In genomic region chr4:1771555-1772305, GRCh38 we compare ENCODE assay signal across 19 cellular contexts. TPM values are rescaled to one million over a fixed set of nuclear protein-coding genes. Genes with fewer than 3 reads are reported as not detected.
A peak's percentile ranks its signal among the peaks of the same experiment; 100 is the strongest.
DNase-seq lines count a peak whose midpoint lies in the region; ATAC-seq and TF ChIP-seq lines count a peak whose summit lies in the region.
"Had no signal": no experiment of that assay in that cellular context is flagged by ENCODE, and none has a peak within 500 bp of the region (broad histone marks: within the 10 kb centered on the region; RNA-seq: fewer than 3 reads in every experiment).

No MANE protein-coding gene starts in this region.

- no peaks in the 10 kb centered on the region for H4K20me1 ChIP-seq in hepatocyte (ENCODE audit: insufficient read depth, poor library complexity, severe bottlenecking)

- 81% methylated on average over 13 of the region's 28 CpGs for WGBS in hepatocyte (ENCODE audit: low lambda C conversion rate, missing lambda C conversion rate)

- peaks cover 6% of the 10 kb centered on the region for H3K4me1 Mint-ChIP-seq in CD8-positive, alpha-beta T cell (ENCODE audit: low read depth)

- H3K79me2 ChIP-seq in hepatocyte, result no peaks in the 10 kb centered on the region

- no peak overlapping the region for H3K27ac ChIP-seq in CD8-positive, alpha-beta T cell (ENCODE audit: low read depth, low read length)
- H3K27ac ChIP-seq in RWPE1 (peak overlapping the region; percentile 91), hepatocyte (peak overlapping the region; percentile 40)
- H3K27ac ChIP-seq: coronary artery, transverse colon had no signal

- H3K4me3 ChIP-seq in CD8-positive, alpha-beta T cell (ENCODE audit: low read depth, low read length), result no peak overlapping the region
- H3K4me3 ChIP-seq in hepatocyte, result no peak overlapping the region
- H3K4me3 ChIP-seq: coronary artery, transverse colon had no signal

- no peaks in the 10 kb centered on the region for H3K36me3 Mint-ChIP-seq in CD8-positive, alpha-beta T cell
- H3K36me3 Mint-ChIP-seq: activated naive CD4-positive, alpha-beta T cell treated with anti-CD3 and anti-CD28 coated beads, Interleukin-2, amount 10 ng/mL, durations not matched to agents 7 days and 5 days; CD8-positive, alpha-beta memory T cell had no signal

- no peaks in the 10 kb centered on the region for H3K9me3 ChIP-seq in CD8-positive, alpha-beta T cell (ENCODE audit: low read length)
- H3K9me3 ChIP-seq in hepatocyte (ENCODE audit: low read depth), result no peaks in the 10 kb centered on the region
- H3K9me3 ChIP-seq: transverse colon had no signal

- no peaks in the 10 kb centered on the region for H3K9me2 ChIP-seq in hepatocyte (replicated peaks; ENCODE audit: insufficient read depth)

- intact Hi-C loops in CD8-positive, alpha-beta T cell (cut with DNase I, micrococcal nuclease), result no loop called here

- CTCF ChIA-PET in CD8-positive, alpha-beta T cell (lab: Charles Lee), result interaction anchor here (0.6 to 1.1 kb wide), 2 partner anchors 78 to 255 kb away, joined by 3 read pairs; no protein-coding TSS in a partner anchor
- CTCF ChIA-PET in RWPE1 (lab: Yijun Ruan, JAX), result no interaction called here

- peaks cover 7% of the 10 kb centered on the region for H3K27me3 Mint-ChIP-seq in CD8-positive, alpha-beta T cell (ENCODE audit: low read depth)

- H3K4me1 ChIP-seq in CD8-positive, alpha-beta T cell (ENCODE audit: insufficient read depth, low read length), result no peaks in the 10 kb centered on the region
- peaks cover 57% of the 10 kb centered on the region for H3K4me1 ChIP-seq in hepatocyte (ENCODE audit: insufficient read depth)

- peak; percentile 43 for ATAC-seq in CD8-positive, alpha-beta T cell
- no peak for ATAC-seq in HG03432 (IDR thresholded peaks at IDR 0.05; ENCODE audit: unreplicated experiment)
- ATAC-seq: Panc1 had no signal

- no peaks in the 10 kb centered on the region for H3K27me3 ChIP-seq in CD8-positive, alpha-beta T cell (ENCODE audit: insufficient read depth, low read length)
- no peaks in the 10 kb centered on the region for H3K27me3 ChIP-seq in hepatocyte

- no peaks in the 10 kb centered on the region for H3K36me3 ChIP-seq in CD8-positive, alpha-beta T cell (ENCODE audit: insufficient read depth, low read length)
- H3K36me3 ChIP-seq in hepatocyte (replicated peaks; ENCODE audit: insufficient read depth, low read depth), result no peaks in the 10 kb centered on the region
- H3K36me3 ChIP-seq: transverse colon had no signal

- POLR2A ChIA-PET in CD8-positive, alpha-beta T cell (lab: Charles Lee), result no interaction called here
- POLR2A ChIA-PET in RWPE1 (lab: Yijun Ruan, JAX; ENCODE audit: low non-redundant PET), result no interaction called here

- no peak overlapping the region for H2AFZ ChIP-seq in hepatocyte

- H3K9me3 Mint-ChIP-seq in CD8-positive, alpha-beta T cell, result no peaks in the 10 kb centered on the region
- H3K9me3 Mint-ChIP-seq: activated naive CD4-positive, alpha-beta T cell treated with anti-CD3 and anti-CD28 coated beads, Interleukin-2, amount 10 ng/mL, durations not matched to agents 7 days and 5 days; CD8-positive, alpha-beta memory T cell; H9 had no signal

- no peak for DNase-seq in CD8-positive, alpha-beta T cell
- DNase-seq in GM20000 (ENCODE audit: low spot score) (peak; percentile 79), RWPE1 (ENCODE audit: low spot score) (no peak), hepatocyte (ENCODE audit: low spot score) (no peak), NCI-H187 treated with DMSO at 0.1 percent for 48 hours (lab: John Stamatoyannopoulos, UW) (no peak)
- DNase-seq in central memory CD4-positive, alpha-beta T cell, result no peak
- no peak for DNase-seq in NK-92 treated with Interleukin-12 subunit alpha and Interleukin-12 subunit beta, amount 100 ng/mL, for 24 hours (lab: John Stamatoyannopoulos, UW)
- DNase-seq: activated CD4-positive, alpha-beta T cell treated with anti-CD3 and anti-CD28 coated beads for 1 hour; activated naive CD4-positive, alpha-beta T cell treated with anti-CD3 and anti-CD28 coated beads, Interleukin-2, amount 10 ng/mL, durations not matched to agents 7 days and 5 days; CD8-positive, alpha-beta memory T cell; H9; Karpas-422; midbrain; stimulated activated naive CD4-positive, alpha-beta T cell; T1000; transverse colon had no signal

- H3K27ac Mint-ChIP-seq in CD8-positive, alpha-beta T cell, result no peak overlapping the region
- H3K27ac Mint-ChIP-seq: CD8-positive, alpha-beta memory T cell; H9 had no signal

- H3K4me2 ChIP-seq in hepatocyte, result peak overlapping the region; percentile 62

- no peak overlapping the region for H3K4me3 Mint-ChIP-seq in CD8-positive, alpha-beta T cell
- H3K4me3 Mint-ChIP-seq: activated naive CD4-positive, alpha-beta T cell treated with anti-CD3 and anti-CD28 coated beads, Interleukin-2, amount 10 ng/mL, durations not matched to agents 7 days and 5 days; H9 had no signal

- no peak for TF ChIP-seq CTCF in CD8-positive, alpha-beta T cell (IDR thresholded peaks at IDR 0.05)
- no peak for TF ChIP-seq CTCF in GM20000 (IDR thresholded peaks at IDR 0.05; ENCODE audit: extremely low read depth, missing control alignments)
- TF ChIP-seq CTCF in RWPE1 (conservative IDR thresholded peaks at IDR 0.05; ENCODE audit: low read depth), result no peak
- TF ChIP-seq CTCF in hepatocyte (IDR thresholded peaks at IDR 0.05; ENCODE audit: poor library complexity), result no peak

RNA-seq across cellular contexts. Expression of gene FGFR3, which starts 21.4 kb away (rescaled TPM):
- total RNA-seq in CD8-positive, alpha-beta T cell, result not detected
- 70.0 and 82.0 TPM in 2 replicates for total RNA-seq in hepatocyte
- 99.8 and 132 TPM in 2 replicates for polyA plus RNA-seq in hepatocyte
- polyA plus RNA-seq: CD8-positive, alpha-beta memory T cell had no signal

RNA-seq across cellular contexts. Expression of gene TACC3, which starts 50.4 kb away (rescaled TPM):
- total RNA-seq in CD8-positive, alpha-beta T cell, result 100 to 1,000 TPM; 131 to 137 TPM
- total RNA-seq in hepatocyte, result 9.3 and 10.5 TPM in 2 replicates
- polyA plus RNA-seq in hepatocyte, result 14.8 and 16.7 TPM in 2 replicates

RNA-seq across cellular contexts. Expression of gene TMEM129, which starts 50.6 kb away (rescaled TPM):
- 10 to 100 TPM; 14.5 to 14.8 TPM for total RNA-seq in CD8-positive, alpha-beta T cell
- total RNA-seq in hepatocyte, result 36.1 and 40.8 TPM in 2 replicates
- polyA plus RNA-seq in hepatocyte, result 57.8 and 59.4 TPM in 2 replicates

RNA-seq across cellular contexts. Expression of gene SLBP, which starts 59.6 kb away (rescaled TPM):
- 10 to 100 TPM; 61.2 to 62.6 TPM for total RNA-seq in CD8-positive, alpha-beta T cell
- 48.2 and 82.5 TPM in 2 replicates for total RNA-seq in hepatocyte
- 81.8 and 84.0 TPM in 2 replicates for polyA plus RNA-seq in hepatocyte

Comparison
In these comparisons a context has a peak if more than half of its experiments do, and no peak if none do; other contexts are left out.
1. RNA of gene FGFR3, which starts 21.4 kb away (total RNA-seq): 70.0 to 82.0 TPM in hepatocyte; not detected in CD8-positive, alpha-beta T cell; every median in the first group is over 10 times any median in the second.
2. RNA of gene TACC3, which starts 50.4 kb away (total RNA-seq): 131 to 137 TPM in CD8-positive, alpha-beta T cell; 9.3 to 10.5 TPM in hepatocyte; every median in the first group is over 10 times any median in the second.